Comparison of ENCODE assay signal across 1 cellular context in the genomic region with DNA sequence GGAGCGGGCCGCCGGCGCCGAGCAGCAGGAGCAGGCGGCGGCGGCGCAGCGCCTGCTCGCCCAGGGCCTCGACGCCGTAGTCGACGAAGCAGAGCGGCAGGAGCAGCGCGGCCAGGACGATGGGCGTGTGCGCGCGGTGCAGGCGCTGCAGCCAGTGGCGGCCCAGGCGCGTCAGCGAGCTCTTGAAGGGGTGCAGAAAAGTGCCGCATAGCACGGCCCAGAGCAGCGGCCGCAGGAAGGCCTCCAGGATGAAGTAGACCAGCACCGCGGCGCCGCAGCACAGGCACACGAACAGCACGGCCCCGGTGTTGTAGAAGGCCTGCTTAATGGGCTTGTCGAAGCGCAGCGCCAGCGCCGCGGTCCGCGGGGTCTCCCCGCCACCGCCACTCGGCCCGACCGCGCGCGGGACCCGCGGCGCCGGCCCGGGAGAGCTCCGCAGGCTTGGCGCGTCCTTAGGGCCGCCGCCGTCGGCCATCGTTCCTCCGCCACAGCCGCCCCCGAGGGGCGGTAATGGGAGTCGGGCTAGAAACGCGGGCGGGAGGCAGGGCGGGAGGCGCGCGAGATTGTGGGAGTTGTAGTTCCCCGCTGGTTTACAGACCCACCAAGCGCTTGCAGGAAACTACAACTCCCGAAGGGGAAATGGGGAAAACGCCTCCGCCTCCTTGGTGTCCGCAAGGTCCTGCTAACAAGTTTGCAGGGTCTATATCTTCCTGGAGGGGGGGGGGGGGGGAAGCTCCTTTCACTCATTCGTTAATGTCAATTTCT.
TF ChIP-seq lines count a peak whose summit lies in the region.

A gene (minus strand): TSS at position 509 of the 765 bp plus-strand sequence. CDS start 34 bp downstream, at position 475.

TF ChIP-seq in HepG2, 621 proteins besides CTCF, POLR2A, EP300 and RAD21 (continued from another document and continues in another):
- TF ChIP-seq, protein P1, sequence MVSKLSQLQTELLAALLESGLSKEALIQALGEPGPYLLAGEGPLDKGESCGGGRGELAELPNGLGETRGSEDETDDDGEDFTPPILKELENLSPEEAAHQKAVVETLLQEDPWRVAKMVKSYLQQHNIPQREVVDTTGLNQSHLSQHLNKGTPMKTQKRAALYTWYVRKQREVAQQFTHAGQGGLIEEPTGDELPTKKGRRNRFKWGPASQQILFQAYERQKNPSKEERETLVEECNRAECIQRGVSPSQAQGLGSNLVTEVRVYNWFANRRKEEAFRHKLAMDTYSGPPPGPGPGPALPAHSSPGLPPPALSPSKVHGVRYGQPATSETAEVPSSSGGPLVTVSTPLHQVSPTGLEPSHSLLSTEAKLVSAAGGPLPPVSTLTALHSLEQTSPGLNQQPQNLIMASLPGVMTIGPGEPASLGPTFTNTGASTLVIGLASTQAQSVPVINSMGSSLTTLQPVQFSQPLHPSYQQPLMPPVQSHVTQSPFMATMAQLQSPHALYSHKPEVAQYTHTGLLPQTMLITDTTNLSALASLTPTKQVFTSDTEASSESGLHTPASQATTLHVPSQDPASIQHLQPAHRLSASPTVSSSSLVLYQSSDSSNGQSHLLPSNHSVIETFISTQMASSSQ (IDR thresholded peaks at IDR 0.05; ENCODE audit: low read depth), result no peak
- TF ChIP-seq, protein P1 (CRISPR knock-in tag; IDR thresholded peaks at IDR 0.05; ENCODE audit: borderline replicate concordance), result peak; percentile 34
- TF ChIP-seq THAP11 (CRISPR knock-in tag; IDR thresholded peaks at IDR 0.05), result peak; percentile 97
- TF ChIP-seq MZF1 (CRISPR knock-in tag; IDR thresholded peaks at IDR 0.05; ENCODE audit: borderline replicate concordance), result no peak
- no peak for TF ChIP-seq BHLHE40 (IDR thresholded peaks at IDR 0.05; ENCODE audit: low read length)
- peak; percentile 44; the same call in 1 of the 2 replicates for TF ChIP-seq KLF11 (CRISPR knock-in tag; IDR thresholded peaks at IDR 0.05)
- no peak for TF ChIP-seq FOXC1 (CRISPR knock-in tag; IDR thresholded peaks at IDR 0.05; ENCODE audit: borderline replicate concordance)
- TF ChIP-seq ZFP62 (CRISPR knock-in tag; IDR thresholded peaks at IDR 0.05), result peak; percentile 49; the same call in 1 of the 2 replicates
- TF ChIP-seq CBX1 (IDR thresholded peaks at IDR 0.05; ENCODE audit: low read depth), result no peak
- TF ChIP-seq, protein P2, sequence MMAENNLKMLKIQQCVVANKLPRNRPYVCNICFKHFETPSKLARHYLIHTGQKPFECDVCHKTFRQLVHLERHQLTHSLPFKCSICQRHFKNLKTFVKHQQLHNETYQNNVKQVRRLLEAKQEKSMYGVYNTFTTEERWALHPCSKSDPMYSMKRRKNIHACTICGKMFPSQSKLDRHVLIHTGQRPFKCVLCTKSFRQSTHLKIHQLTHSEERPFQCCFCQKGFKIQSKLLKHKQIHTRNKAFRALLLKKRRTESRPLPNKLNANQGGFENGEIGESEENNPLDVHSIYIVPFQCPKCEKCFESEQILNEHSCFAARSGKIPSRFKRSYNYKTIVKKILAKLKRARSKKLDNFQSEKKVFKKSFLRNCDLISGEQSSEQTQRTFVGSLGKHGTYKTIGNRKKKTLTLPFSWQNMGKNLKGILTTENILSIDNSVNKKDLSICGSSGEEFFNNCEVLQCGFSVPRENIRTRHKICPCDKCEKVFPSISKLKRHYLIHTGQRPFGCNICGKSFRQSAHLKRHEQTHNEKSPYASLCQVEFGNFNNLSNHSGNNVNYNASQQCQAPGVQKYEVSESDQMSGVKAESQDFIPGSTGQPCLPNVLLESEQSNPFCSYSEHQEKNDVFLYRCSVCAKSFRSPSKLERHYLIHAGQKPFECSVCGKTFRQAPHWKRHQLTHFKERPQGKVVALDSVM (CRISPR knock-in tag; IDR thresholded peaks at IDR 0.05), result no peak
- TF ChIP-seq HMG20A (CRISPR knock-in tag; IDR thresholded peaks at IDR 0.05; ENCODE audit: borderline replicate concordance), result no peak
- TF ChIP-seq AGO2 (optimal IDR thresholded peaks at IDR 0.05; ENCODE audit: low read depth, low read length), result peak; percentile 79
- peak; percentile 14; the same call in 1 of the 2 replicates for TF ChIP-seq MYC (CRISPR knock-in tag; IDR thresholded peaks at IDR 0.05; ENCODE audit: borderline replicate concordance)
- TF ChIP-seq KDM5B (CRISPR knock-in tag; IDR thresholded peaks at IDR 0.05; ENCODE audit: borderline replicate concordance), result 0 out of 2 replicates have a peak, but pooled peaks have one; percentile 74
- TF ChIP-seq SUZ12 (IDR thresholded peaks at IDR 0.05; ENCODE audit: low read depth, low read length), result peak; percentile 84
- TF ChIP-seq ZNF619 (CRISPR knock-in tag; IDR thresholded peaks at IDR 0.05), result no peak
- no peak for TF ChIP-seq ZNF124 (CRISPR knock-in tag; IDR thresholded peaks at IDR 0.05)
- no peak for TF ChIP-seq ZNF263 (CRISPR knock-in tag; IDR thresholded peaks at IDR 0.05)
- TF ChIP-seq, protein P3, sequence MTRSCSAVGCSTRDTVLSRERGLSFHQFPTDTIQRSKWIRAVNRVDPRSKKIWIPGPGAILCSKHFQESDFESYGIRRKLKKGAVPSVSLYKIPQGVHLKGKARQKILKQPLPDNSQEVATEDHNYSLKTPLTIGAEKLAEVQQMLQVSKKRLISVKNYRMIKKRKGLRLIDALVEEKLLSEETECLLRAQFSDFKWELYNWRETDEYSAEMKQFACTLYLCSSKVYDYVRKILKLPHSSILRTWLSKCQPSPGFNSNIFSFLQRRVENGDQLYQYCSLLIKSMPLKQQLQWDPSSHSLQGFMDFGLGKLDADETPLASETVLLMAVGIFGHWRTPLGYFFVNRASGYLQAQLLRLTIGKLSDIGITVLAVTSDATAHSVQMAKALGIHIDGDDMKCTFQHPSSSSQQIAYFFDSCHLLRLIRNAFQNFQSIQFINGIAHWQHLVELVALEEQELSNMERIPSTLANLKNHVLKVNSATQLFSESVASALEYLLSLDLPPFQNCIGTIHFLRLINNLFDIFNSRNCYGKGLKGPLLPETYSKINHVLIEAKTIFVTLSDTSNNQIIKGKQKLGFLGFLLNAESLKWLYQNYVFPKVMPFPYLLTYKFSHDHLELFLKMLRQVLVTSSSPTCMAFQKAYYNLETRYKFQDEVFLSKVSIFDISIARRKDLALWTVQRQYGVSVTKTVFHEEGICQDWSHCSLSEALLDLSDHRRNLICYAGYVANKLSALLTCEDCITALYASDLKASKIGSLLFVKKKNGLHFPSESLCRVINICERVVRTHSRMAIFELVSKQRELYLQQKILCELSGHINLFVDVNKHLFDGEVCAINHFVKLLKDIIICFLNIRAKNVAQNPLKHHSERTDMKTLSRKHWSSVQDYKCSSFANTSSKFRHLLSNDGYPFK (CRISPR knock-in tag; IDR thresholded peaks at IDR 0.05; ENCODE audit: borderline replicate concordance), result peak; percentile 92; the same call in 1 of the 2 replicates
- TF ChIP-seq GFI1 (CRISPR knock-in tag; IDR thresholded peaks at IDR 0.05; ENCODE audit: borderline replicate concordance), result no peak
- TF ChIP-seq, protein P4, sequence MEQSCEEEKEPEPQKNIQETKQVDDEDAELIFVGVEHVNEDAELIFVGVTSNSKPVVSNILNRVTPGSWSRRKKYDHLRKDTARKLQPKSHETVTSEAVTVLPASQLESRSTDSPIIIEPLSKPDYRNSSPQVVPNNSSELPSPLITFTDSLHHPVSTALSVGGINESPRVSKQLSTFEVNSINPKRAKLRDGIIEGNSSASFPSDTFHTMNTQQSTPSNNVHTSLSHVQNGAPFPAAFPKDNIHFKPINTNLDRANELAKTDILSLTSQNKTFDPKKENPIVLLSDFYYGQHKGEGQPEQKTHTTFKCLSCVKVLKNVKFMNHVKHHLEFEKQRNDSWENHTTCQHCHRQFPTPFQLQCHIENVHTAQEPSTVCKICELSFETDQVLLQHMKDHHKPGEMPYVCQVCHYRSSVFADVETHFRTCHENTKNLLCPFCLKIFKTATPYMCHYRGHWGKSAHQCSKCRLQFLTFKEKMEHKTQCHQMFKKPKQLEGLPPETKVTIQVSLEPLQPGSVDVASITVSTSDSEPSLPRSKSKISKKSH (CRISPR knock-in tag; IDR thresholded peaks at IDR 0.05; ENCODE audit: borderline replicate concordance), result no peak
- TF ChIP-seq SMYD3 (CRISPR knock-in tag; IDR thresholded peaks at IDR 0.05), result no peak
- TF ChIP-seq ASH2L (IDR thresholded peaks at IDR 0.05; ENCODE audit: insufficient read length, low read depth, low read length), result peak; percentile 91
- TF ChIP-seq ZNF484 (CRISPR knock-in tag; IDR thresholded peaks at IDR 0.05; ENCODE audit: borderline replicate concordance, low read depth), result no peak
- TF ChIP-seq, protein P5, sequence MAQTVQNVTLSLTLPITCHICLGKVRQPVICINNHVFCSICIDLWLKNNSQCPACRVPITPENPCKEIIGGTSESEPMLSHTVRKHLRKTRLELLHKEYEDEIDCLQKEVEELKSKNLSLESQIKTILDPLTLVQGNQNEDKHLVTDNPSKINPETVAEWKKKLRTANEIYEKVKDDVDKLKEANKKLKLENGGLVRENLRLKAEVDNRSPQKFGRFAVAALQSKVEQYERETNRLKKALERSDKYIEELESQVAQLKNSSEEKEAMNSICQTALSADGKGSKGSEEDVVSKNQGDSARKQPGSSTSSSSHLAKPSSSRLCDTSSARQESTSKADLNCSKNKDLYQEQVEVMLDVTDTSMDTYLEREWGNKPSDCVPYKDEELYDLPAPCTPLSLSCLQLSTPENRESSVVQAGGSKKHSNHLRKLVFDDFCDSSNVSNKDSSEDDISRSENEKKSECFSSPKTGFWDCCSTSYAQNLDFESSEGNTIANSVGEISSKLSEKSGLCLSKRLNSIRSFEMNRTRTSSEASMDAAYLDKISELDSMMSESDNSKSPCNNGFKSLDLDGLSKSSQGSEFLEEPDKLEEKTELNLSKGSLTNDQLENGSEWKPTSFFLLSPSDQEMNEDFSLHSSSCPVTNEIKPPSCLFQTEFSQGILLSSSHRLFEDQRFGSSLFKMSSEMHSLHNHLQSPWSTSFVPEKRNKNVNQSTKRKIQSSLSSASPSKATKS (CRISPR knock-in tag; IDR thresholded peaks at IDR 0.05), result no peak; the same call in 1 of the 2 replicates
- TF ChIP-seq ELF3 (CRISPR knock-in tag; IDR thresholded peaks at IDR 0.05), result peak; percentile 85
- TF ChIP-seq, protein P6, sequence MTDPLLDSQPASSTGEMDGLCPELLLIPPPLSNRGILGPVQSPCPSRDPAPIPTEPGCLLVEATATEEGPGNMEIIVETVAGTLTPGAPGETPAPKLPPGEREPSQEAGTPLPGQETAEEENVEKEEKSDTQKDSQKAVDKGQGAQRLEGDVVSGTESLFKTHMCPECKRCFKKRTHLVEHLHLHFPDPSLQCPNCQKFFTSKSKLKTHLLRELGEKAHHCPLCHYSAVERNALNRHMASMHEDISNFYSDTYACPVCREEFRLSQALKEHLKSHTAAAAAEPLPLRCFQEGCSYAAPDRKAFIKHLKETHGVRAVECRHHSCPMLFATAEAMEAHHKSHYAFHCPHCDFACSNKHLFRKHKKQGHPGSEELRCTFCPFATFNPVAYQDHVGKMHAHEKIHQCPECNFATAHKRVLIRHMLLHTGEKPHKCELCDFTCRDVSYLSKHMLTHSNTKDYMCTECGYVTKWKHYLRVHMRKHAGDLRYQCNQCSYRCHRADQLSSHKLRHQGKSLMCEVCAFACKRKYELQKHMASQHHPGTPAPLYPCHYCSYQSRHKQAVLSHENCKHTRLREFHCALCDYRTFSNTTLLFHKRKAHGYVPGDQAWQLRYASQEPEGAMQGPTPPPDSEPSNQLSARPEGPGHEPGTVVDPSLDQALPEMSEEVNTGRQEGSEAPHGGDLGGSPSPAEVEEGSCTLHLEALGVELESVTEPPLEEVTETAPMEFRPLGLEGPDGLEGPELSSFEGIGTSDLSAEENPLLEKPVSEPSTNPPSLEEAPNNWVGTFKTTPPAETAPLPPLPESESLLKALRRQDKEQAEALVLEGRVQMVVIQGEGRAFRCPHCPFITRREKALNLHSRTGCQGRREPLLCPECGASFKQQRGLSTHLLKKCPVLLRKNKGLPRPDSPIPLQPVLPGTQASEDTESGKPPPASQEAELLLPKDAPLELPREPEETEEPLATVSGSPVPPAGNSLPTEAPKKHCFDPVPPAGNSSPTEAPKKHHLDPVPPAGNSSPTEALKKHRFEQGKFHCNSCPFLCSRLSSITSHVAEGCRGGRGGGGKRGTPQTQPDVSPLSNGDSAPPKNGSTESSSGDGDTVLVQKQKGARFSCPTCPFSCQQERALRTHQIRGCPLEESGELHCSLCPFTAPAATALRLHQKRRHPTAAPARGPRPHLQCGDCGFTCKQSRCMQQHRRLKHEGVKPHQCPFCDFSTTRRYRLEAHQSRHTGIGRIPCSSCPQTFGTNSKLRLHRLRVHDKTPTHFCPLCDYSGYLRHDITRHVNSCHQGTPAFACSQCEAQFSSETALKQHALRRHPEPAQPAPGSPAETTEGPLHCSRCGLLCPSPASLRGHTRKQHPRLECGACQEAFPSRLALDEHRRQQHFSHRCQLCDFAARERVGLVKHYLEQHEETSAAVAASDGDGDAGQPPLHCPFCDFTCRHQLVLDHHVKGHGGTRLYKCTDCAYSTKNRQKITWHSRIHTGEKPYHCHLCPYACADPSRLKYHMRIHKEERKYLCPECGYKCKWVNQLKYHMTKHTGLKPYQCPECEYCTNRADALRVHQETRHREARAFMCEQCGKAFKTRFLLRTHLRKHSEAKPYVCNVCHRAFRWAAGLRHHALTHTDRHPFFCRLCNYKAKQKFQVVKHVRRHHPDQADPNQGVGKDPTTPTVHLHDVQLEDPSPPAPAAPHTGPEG (CRISPR knock-in tag; IDR thresholded peaks at IDR 0.05), result peak; percentile 55; the same call in 1 of the 2 replicates
- no peak; the same call in 1 of the 2 replicates for TF ChIP-seq CEBPG (CRISPR knock-in tag; IDR thresholded peaks at IDR 0.05)
